8 cellular contexts compared by ENCODE assay signal in the genomic region with DNA sequence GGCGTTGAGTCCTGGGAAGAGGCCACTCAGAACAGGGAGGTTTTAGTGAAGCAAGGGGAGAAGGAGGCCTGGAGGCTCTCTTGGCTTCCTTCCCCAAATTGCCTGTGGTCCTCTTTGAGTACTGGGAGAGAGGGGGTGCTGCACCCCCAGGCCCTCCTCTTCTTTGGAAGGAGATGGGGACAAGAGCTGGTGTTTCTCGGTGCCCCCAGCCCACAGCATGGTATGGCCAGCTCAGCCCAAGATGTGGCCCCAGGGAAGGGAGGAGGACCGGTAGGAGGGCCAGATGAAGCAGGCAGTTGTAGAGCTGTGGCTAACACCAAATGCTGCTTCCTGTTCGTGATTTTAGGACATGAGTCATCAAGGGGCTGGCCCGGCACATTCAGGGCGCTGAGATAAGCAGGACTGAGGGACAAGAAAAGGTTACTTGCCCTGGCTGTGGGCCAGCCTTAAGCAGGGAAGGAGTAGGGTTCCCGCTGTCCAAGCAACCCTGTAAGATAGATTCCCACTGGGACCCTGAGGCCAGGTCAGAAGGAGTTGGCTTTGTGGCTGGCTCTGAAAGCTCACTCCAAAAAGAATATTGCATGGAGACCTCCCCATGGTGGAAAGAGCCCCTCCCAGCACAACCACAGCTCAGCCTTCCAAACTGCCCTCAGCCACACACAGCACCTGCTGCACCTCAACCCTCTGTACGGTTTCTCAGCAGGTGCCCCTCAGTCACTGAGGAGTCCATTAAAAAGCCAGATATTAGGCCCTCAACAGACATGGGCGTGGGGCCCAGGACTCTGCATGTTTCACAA. TPM values are rescaled to one million over a fixed set of nuclear protein-coding genes. Genes with fewer than 3 reads are reported as not detected.
A peak's percentile ranks its signal among the peaks of the same experiment; 100 is the strongest.
DNase-seq lines count a peak whose midpoint lies in the region; ATAC-seq and TF ChIP-seq lines count a peak whose summit lies in the region.

No MANE protein-coding gene starts in this region.

- TF ChIP-seq CTCF in foreskin keratinocyte (conservative IDR thresholded peaks at IDR 0.05): no peak

- no peaks in the 10 kb centered on the region for H3K36me3 Mint-ChIP-seq in activated T-helper 1 cell treated with anti-CD3 and anti-CD28 coated beads, Interleukin-12 subunit alpha, Interleukin-12 subunit beta, Interleukin-2, Interleukin-4 antibody, amounts not matched to agents 30 ng/mL and 10 ng/mL and 1 ng/mL, durations not matched to agents 14 hours and 24 hours and 36 hours (ENCODE audit: low read depth)

- H3K4me1 Mint-ChIP-seq in activated T-helper 1 cell treated with anti-CD3 and anti-CD28 coated beads, Interleukin-12 subunit alpha, Interleukin-12 subunit beta, Interleukin-2, Interleukin-4 antibody, amounts not matched to agents 30 ng/mL and 10 ng/mL and 1 ng/mL, durations not matched to agents 14 hours and 24 hours and 36 hours (ENCODE audit: low read depth): peaks cover 82% of the 10 kb centered on the region

- H3K27ac ChIP-seq in foreskin keratinocyte: no peak overlapping the region

- H3K4me3 Mint-ChIP-seq in activated T-helper 1 cell treated with anti-CD3 and anti-CD28 coated beads, Interleukin-12 subunit alpha, Interleukin-12 subunit beta, Interleukin-2, Interleukin-4 antibody, amounts not matched to agents 30 ng/mL and 10 ng/mL and 1 ng/mL, durations not matched to agents 14 hours and 24 hours and 36 hours: peak overlapping the region; percentile 69

- peak overlapping the region; percentile 95 for H3K27ac Mint-ChIP-seq in activated T-helper 1 cell treated with anti-CD3 and anti-CD28 coated beads, Interleukin-12 subunit alpha, Interleukin-12 subunit beta, Interleukin-2, Interleukin-4 antibody, amounts not matched to agents 30 ng/mL and 10 ng/mL and 1 ng/mL, durations not matched to agents 14 hours and 24 hours and 36 hours

- H3K9me3 Mint-ChIP-seq in activated T-helper 1 cell treated with anti-CD3 and anti-CD28 coated beads, Interleukin-12 subunit alpha, Interleukin-12 subunit beta, Interleukin-2, Interleukin-4 antibody, amounts not matched to agents 30 ng/mL and 10 ng/mL and 1 ng/mL, durations not matched to agents 14 hours and 24 hours and 36 hours: no peaks in the 10 kb centered on the region

- intact Hi-C loops in activated T-helper 1 cell treated with anti-CD3 and anti-CD28 coated beads, Interleukin-12 subunit alpha, Interleukin-12 subunit beta, Interleukin-2, Interleukin-4 antibody, amounts not matched to agents 30 ng/mL and 10 ng/mL and 1 ng/mL, durations not matched to agents 14 hours and 24 hours and 36 hours (cut with micrococcal nuclease): loop anchor here (1.0 to 10.0 kb wide), 5 partner anchors 17 to 357 kb away; partner anchors contain the start of genes CLCN6 and MTHFR

- DNase-seq in NCI-H2107 treated with DMSO at 0.1 percent for 48 hours (lab: John Stamatoyannopoulos, UW; ENCODE audit: unreplicated experiment) (peak; percentile 48), NCI-H2107 (lab: John Stamatoyannopoulos, UW) (no peak), OCI-M2 (lab: John Stamatoyannopoulos, UW; ENCODE audit: unreplicated experiment) (peak; percentile 22), foreskin keratinocyte (peak; percentile 40 to 70), putamen (ENCODE audit: low spot score) (peak; percentile 55), mesenteric fat pad (ENCODE audit: low spot score) (no peak)
- DNase-seq in activated T-helper 1 cell treated with anti-CD3 and anti-CD28 coated beads, Interleukin-12 subunit alpha, Interleukin-12 subunit beta, Interleukin-2, Interleukin-4 antibody, amounts not matched to agents 30 ng/mL and 10 ng/mL and 1 ng/mL, durations not matched to agents 14 hours and 24 hours and 36 hours (ENCODE audit: low spot score): peak; percentile 79

- ATAC-seq in HG02970 (IDR thresholded peaks at IDR 0.05; ENCODE audit: low FRiP score, unreplicated experiment) (peak; percentile 65), foreskin keratinocyte (peak; percentile 70)

- peaks cover 8% of the 10 kb centered on the region for H3K4me1 ChIP-seq in foreskin keratinocyte

- no peaks in the 10 kb centered on the region for H3K27me3 Mint-ChIP-seq in activated T-helper 1 cell treated with anti-CD3 and anti-CD28 coated beads, Interleukin-12 subunit alpha, Interleukin-12 subunit beta, Interleukin-2, Interleukin-4 antibody, amounts not matched to agents 30 ng/mL and 10 ng/mL and 1 ng/mL, durations not matched to agents 14 hours and 24 hours and 36 hours (ENCODE audit: insufficient read depth)

- peaks cover 23% of the 10 kb centered on the region for H3K27me3 ChIP-seq in foreskin keratinocyte

RNA-seq across cellular contexts. Expression of gene TNFRSF1B, which starts 4.9 kb away (rescaled TPM):
- total RNA-seq in activated T-helper 1 cell treated with anti-CD3 and anti-CD28 coated beads, Interleukin-12 subunit alpha, Interleukin-12 subunit beta, Interleukin-2, Interleukin-4 antibody, amounts not matched to agents 30 ng/mL and 10 ng/mL and 1 ng/mL, durations not matched to agents 14 hours and 24 hours and 36 hours: 211 and 213 TPM in 2 replicates
- total RNA-seq in foreskin keratinocyte (0.07 and 0.14 TPM in 2 replicates), mesenteric fat pad (95.6 TPM)
- polyA plus RNA-seq in foreskin keratinocyte: 0.02 and 0.03 TPM in 2 replicates

Comparison
In these comparisons a context has a peak if more than half of its experiments do, and no peak if none do; other contexts are left out.
1. DNase-seq: peak in NCI-H2107 treated with DMSO at 0.1 percent for 48 hours (single experiment), OCI-M2 (single experiment), activated T-helper 1 cell treated with anti-CD3 and anti-CD28 coated beads, Interleukin-12 subunit alpha, Interleukin-12 subunit beta, Interleukin-2, Interleukin-4 antibody, amounts not matched to agents 30 ng/mL and 10 ng/mL and 1 ng/mL, durations not matched to agents 14 hours and 24 hours and 36 hours (single experiment), foreskin keratinocyte (2 of 2) and putamen (single experiment); none in NCI-H2107 (single experiment) and mesenteric fat pad (single experiment).
2. RNA of gene TNFRSF1B, which starts 4.9 kb away (total RNA-seq): 211 to 213 TPM in activated T-helper 1 cell treated with anti-CD3 and anti-CD28 coated beads, Interleukin-12 subunit alpha, Interleukin-12 subunit beta, Interleukin-2, Interleukin-4 antibody, amounts not matched to agents 30 ng/mL and 10 ng/mL and 1 ng/mL, durations not matched to agents 14 hours and 24 hours and 36 hours and 95.6 TPM in mesenteric fat pad (single experiment); 0.07 to 0.14 TPM in foreskin keratinocyte; every median in the first group is over 10 times any median in the second.